In genomic region chr1:153592706-153593105, GRCh38 we compare ENCODE assay signal across 27 cellular contexts. TPM values are rescaled to one million over a fixed set of nuclear protein-coding genes. Genes with fewer than 3 reads are reported as not detected.
DNase-seq lines count a peak whose midpoint lies in the region; ATAC-seq, FAIRE-seq and TF ChIP-seq lines count a peak whose summit lies in the region.
"Had no signal": no experiment of that assay in that cellular context is flagged by ENCODE, and none has a peak within 500 bp of the region (broad histone marks: within the 10 kb centered on the region; RNA-seq: fewer than 3 reads in every experiment).

No MANE protein-coding gene starts in this region.

- ATAC-seq in sciatic nerve (peak; percentile 95), GM21390 (IDR thresholded peaks at IDR 0.05; ENCODE audit: unreplicated experiment) (no peak)
- ATAC-seq: activated naive CD8-positive, alpha-beta T cell treated with anti-CD3 and anti-CD28 coated beads, Interleukin-2, amount 50 U/mL, for 24 hours; gastrocnemius medialis had no signal

- H3K79me1 ChIP-seq in H9 (ENCODE audit: insufficient read depth, low read depth, low read length, poor library complexity, severe bottlenecking), result no peaks in the 10 kb centered on the region

- H3K4me3 Mint-ChIP-seq in astrocyte (ENCODE audit: unreplicated experiment) (no peak overlapping the region), glutamatergic neuron (ENCODE audit: unreplicated experiment) (no peak overlapping the region), H9 (no peak overlapping the region)
- H3K4me3 Mint-ChIP-seq: activated naive CD8-positive, alpha-beta T cell treated with anti-CD3 and anti-CD28 coated beads, Interleukin-2, amount 50 U/mL, for 24 hours; CD4-positive, alpha-beta T cell; type B pancreatic cell had no signal

- H3K36me3 Mint-ChIP-seq in astrocyte (ENCODE audit: low read depth, unreplicated experiment) (no peaks in the 10 kb centered on the region), glutamatergic neuron (ENCODE audit: unreplicated experiment) (no peaks in the 10 kb centered on the region), H9 (ENCODE audit: insufficient read depth in 1 of 3, low read depth in 3 of 3) (no peaks in the 10 kb centered on the region)
- H3K36me3 Mint-ChIP-seq: type B pancreatic cell had no signal

- no peak overlapping the region for H2BK120ac ChIP-seq in H9 (ENCODE audit: low read depth, low read length, poor library complexity, severe bottlenecking)

- H3K79me2 ChIP-seq in Karpas-422 (ENCODE audit: low read length) (no peaks in the 10 kb centered on the region), astrocyte (ENCODE audit: insufficient read depth, low read length) (no peaks in the 10 kb centered on the region), H9 (ENCODE audit: insufficient read depth, low read length) (no peaks in the 10 kb centered on the region)

- H4K20me1 ChIP-seq in Karpas-422 (ENCODE audit: insufficient read depth, low read depth, low read length) (no peaks in the 10 kb centered on the region), astrocyte (ENCODE audit: insufficient read depth, low read length) (no peaks in the 10 kb centered on the region), H9 (ENCODE audit: control insufficient read depth, insufficient read depth, insufficient read length) (no peaks in the 10 kb centered on the region)

- peaks cover 3% of the 10 kb centered on the region for H3K4me1 Mint-ChIP-seq in astrocyte (ENCODE audit: low read depth, unreplicated experiment)
- peaks cover 6% of the 10 kb centered on the region for H3K4me1 Mint-ChIP-seq in glutamatergic neuron (ENCODE audit: low read depth, unreplicated experiment)
- peaks cover 3 to 7% of the 10 kb centered on the region in 2 experiments; a peak in 3 of 4 replicates for H3K4me1 Mint-ChIP-seq in H9

- no peaks in the 10 kb centered on the region for H3K27me3 ChIP-seq in Karpas-422 (ENCODE audit: low read length)
- no peaks in the 10 kb centered on the region for H3K27me3 ChIP-seq in astrocyte (ENCODE audit: insufficient read depth, low read length)
- H3K27me3 ChIP-seq in H9 (ENCODE audit: insufficient read depth, low read length), result no peaks in the 10 kb centered on the region
- H3K27me3 ChIP-seq: brain microvascular endothelial cell, esophagus muscularis mucosa, gastrocnemius medialis had no signal

- H3K27ac Mint-ChIP-seq in astrocyte (ENCODE audit: unreplicated experiment), result no peak overlapping the region
- H3K27ac Mint-ChIP-seq in glutamatergic neuron (ENCODE audit: unreplicated experiment), result peak overlapping the region; percentile 25
- H3K27ac Mint-ChIP-seq in H9, result no peak overlapping the region; a peak in 1 of 7 replicates
- H3K27ac Mint-ChIP-seq: activated naive CD8-positive, alpha-beta T cell treated with anti-CD3 and anti-CD28 coated beads, Interleukin-2, amount 50 U/mL, for 24 hours; CD4-positive, alpha-beta T cell; type B pancreatic cell had no signal

- H3K4me1 ChIP-seq in Karpas-422 (ENCODE audit: low read length) (peaks cover 12% of the 10 kb centered on the region), astrocyte (ENCODE audit: insufficient read depth, low read length) (peaks cover 6% of the 10 kb centered on the region), H9 (ENCODE audit: insufficient read depth, low read length) (no peaks in the 10 kb centered on the region; the same call in 1 of the 2 replicates)
- H3K4me1 ChIP-seq: esophagus muscularis mucosa, gastrocnemius medialis had no signal

- no peaks in the 10 kb centered on the region for H3K27me3 Mint-ChIP-seq in astrocyte (ENCODE audit: low read depth, unreplicated experiment)
- no peaks in the 10 kb centered on the region for H3K27me3 Mint-ChIP-seq in glutamatergic neuron (ENCODE audit: unreplicated experiment)
- H3K27me3 Mint-ChIP-seq in H9 (ENCODE audit: low read depth), result no peaks in the 10 kb centered on the region
- H3K27me3 Mint-ChIP-seq: activated naive CD8-positive, alpha-beta T cell treated with anti-CD3 and anti-CD28 coated beads, Interleukin-2, amount 50 U/mL, for 24 hours; CD4-positive, alpha-beta T cell; type B pancreatic cell had no signal

- no peak overlapping the region for H2BK12ac ChIP-seq in H9 (ENCODE audit: insufficient read length, low read depth, low read length)

- no peak overlapping the region for H3K18ac ChIP-seq in H9 (ENCODE audit: insufficient read length, low read depth, low read length)

- peaks cover 2% of the 10 kb centered on the region for H3K9me3 Mint-ChIP-seq in astrocyte (ENCODE audit: unreplicated experiment)
- H3K9me3 Mint-ChIP-seq in glutamatergic neuron (ENCODE audit: unreplicated experiment), result no peaks in the 10 kb centered on the region
- H3K9me3 Mint-ChIP-seq in H9, result no peaks in the 10 kb centered on the region
- H3K9me3 Mint-ChIP-seq: activated naive CD8-positive, alpha-beta T cell treated with anti-CD3 and anti-CD28 coated beads, Interleukin-2, amount 50 U/mL, for 24 hours; CD4-positive, alpha-beta T cell; type B pancreatic cell had no signal

- no peaks in the 10 kb centered on the region for H3K36me3 ChIP-seq in Karpas-422 (ENCODE audit: insufficient read depth, low read length)
- H3K36me3 ChIP-seq in astrocyte (ENCODE audit: insufficient read depth, low read length), result no peaks in the 10 kb centered on the region
- H3K36me3 ChIP-seq: brain microvascular endothelial cell, esophagus muscularis mucosa, gastrocnemius medialis had no signal

- no peak overlapping the region for H4K91ac ChIP-seq in H9 (ENCODE audit: insufficient read length, low read depth, low read length)

- no peak for FAIRE-seq in astrocyte (lab: Jason Lieb, UNC)
- FAIRE-seq: GM18507, islet of Langerhans had no signal

- H2BK20ac ChIP-seq in H9 (ENCODE audit: low read depth, low read length, poor library complexity, severe bottlenecking), result no peak overlapping the region

- no peak overlapping the region for H2BK15ac ChIP-seq in H9 (ENCODE audit: low read depth, low read length)

- WGBS in H9 (ENCODE audit: extremely low coverage, insufficient read length, low lambda C conversion rate), result no CpG with 5 or more reads among the region's 4 CpGs

- no peak overlapping the region for H4K5ac ChIP-seq in H9 (ENCODE audit: insufficient read length, low read depth, low read length)

- H3K4me2 ChIP-seq in Karpas-422 (ENCODE audit: low read depth, low read length, poor library complexity, severe bottlenecking), result no peak overlapping the region
- H3K4me2 ChIP-seq in astrocyte (ENCODE audit: low read length), result peak overlapping the region; percentile 9
- H3K4me2 ChIP-seq in H9 (ENCODE audit: insufficient read depth, insufficient read length, low read length), result no peak overlapping the region

- H4K8ac ChIP-seq in H9 (replicated peaks; ENCODE audit: insufficient read length, low read depth, low read length), result no peak overlapping the region

- H2AFZ ChIP-seq in Karpas-422 (ENCODE audit: low read length) (peak overlapping the region; percentile 42; the same call in 1 of the 2 replicates), astrocyte (ENCODE audit: low read depth, low read length) (no peak overlapping the region), H9 (ENCODE audit: low read length) (no peak overlapping the region)

- intact Hi-C loops in sciatic nerve (cut with DNase I), result no loop called here

- H3K9me3 ChIP-seq in Karpas-422 (ENCODE audit: low read length) (no peaks in the 10 kb centered on the region), astrocyte (ENCODE audit: insufficient read depth, low read depth, low read length) (no peaks in the 10 kb centered on the region), H9 (ENCODE audit: control insufficient read depth, low read depth, low read length) (no peaks in the 10 kb centered on the region)
- H3K9me3 ChIP-seq: esophagus muscularis mucosa, gastrocnemius medialis had no signal

- H3T11ph ChIP-seq in H9 (ENCODE audit: low read length), result no peak overlapping the region

- no peaks in the 10 kb centered on the region for H3K23me2 ChIP-seq in H9 (ENCODE audit: insufficient read length, low read depth, low read length, poor library complexity, severe bottlenecking)

- DNase-seq in Karpas-422 (no peak), astrocyte (ENCODE audit: low read depth) (no peak), glutamatergic neuron (no peak), sciatic nerve (ENCODE audit: low spot score) (peak; percentile 5), H9 (no peak)
- DNase-seq in activated CD4-positive, alpha-beta T cell treated with anti-CD3 and anti-CD28 coated beads, Interleukin-2, amount 50 U/mL, for 1 hour, result no peak
- DNase-seq: activated CD4-positive, alpha-beta T cell treated with anti-CD3 and anti-CD28 coated beads for 1 hour; activated gamma-delta T cell; activated naive CD8-positive, alpha-beta T cell treated with anti-CD3 and anti-CD28 coated beads, Interleukin-2, amount 50 U/mL, for 24 hours; brain microvascular endothelial cell; CD4-positive, alpha-beta T cell; effector CD8-positive, alpha-beta T cell; gastrocnemius medialis; GDM1; Kasumi-1; NCI-H1048; NCI-H187 treated with DMSO at 0.1 percent for 48 hours; NCI-H748 treated with DMSO at 0.1 percent for 48 hours; SHP77 had no signal

- no peak overlapping the region for H3K56ac ChIP-seq in H9 (ENCODE audit: insufficient read length, low read depth, low read length)

- H3K9ac ChIP-seq in Karpas-422 (ENCODE audit: low read length) (no peak overlapping the region), astrocyte (ENCODE audit: low read length) (peak overlapping the region; percentile 33), H9 (ENCODE audit: extremely low read depth, insufficient read length, low read length) (no peak overlapping the region)

- H3K4me3 ChIP-seq in Karpas-422 (ENCODE audit: low read length) (no peak overlapping the region), astrocyte (ENCODE audit: insufficient read depth, low read depth, low read length) (no peak overlapping the region)
- H3K4me3 ChIP-seq: esophagus muscularis mucosa, gastrocnemius medialis had no signal

- no peaks in the 10 kb centered on the region for H3K9me2 ChIP-seq in Karpas-422 (replicated peaks; ENCODE audit: insufficient read depth, low read length)

- no peak for TF ChIP-seq CTCF in astrocyte (IDR thresholded peaks at IDR 0.05; ENCODE audit: insufficient read depth, low read depth, low read length)
- TF ChIP-seq CTCF in glutamatergic neuron (IDR thresholded peaks at IDR 0.05; ENCODE audit: partially characterized antibody, unreplicated experiment), result no peak
- no peak for TF ChIP-seq CTCF in H9 (conservative IDR thresholded peaks at IDR 0.05)

- no peak overlapping the region for H2BK5ac ChIP-seq in H9 (ENCODE audit: insufficient read length, low read length)

- H3K4ac ChIP-seq in H9 (ENCODE audit: low read depth, low read length), result no peak overlapping the region

- H3K23ac ChIP-seq in H9 (ENCODE audit: insufficient read length, low read depth, low read length), result no peak overlapping the region

- H3K27ac ChIP-seq in Karpas-422 (ENCODE audit: low read length) (no peak overlapping the region), astrocyte (ENCODE audit: low read depth, low read length) (no peak overlapping the region), H9 (ENCODE audit: insufficient read length, low read depth, low read length) (no peak overlapping the region)
- H3K27ac ChIP-seq: brain microvascular endothelial cell, esophagus muscularis mucosa, gastrocnemius medialis had no signal

- no peak overlapping the region for H3K14ac ChIP-seq in H9 (ENCODE audit: insufficient read depth, low read length)

- H2AK5ac ChIP-seq in H9 (ENCODE audit: insufficient read length, low read length), result no peak overlapping the region

RNA-seq across cellular contexts. Expression of gene S100A16, which starts 20.2 kb away (rescaled TPM):
- total RNA-seq in Karpas-422 (2014; rRNA removed; shearing (Covaris generic); ENCODE audit: low replicate concordance), result not detected in 2 replicates
- total RNA-seq in astrocyte (48.8 and 54.4 TPM in 2 replicates), glutamatergic neuron (ENCODE audit: unreplicated experiment) (1.1 TPM), sciatic nerve (58.4 TPM), H9 (2021) (8.0 and 8.2 TPM in 2 replicates)
- total RNA-seq: CD4-positive, alpha-beta T cell had no signal

RNA-seq across cellular contexts. Expression of gene S100A14, which starts 23.4 kb away (rescaled TPM):
- total RNA-seq in Karpas-422 (2014; rRNA removed; shearing (Covaris generic); ENCODE audit: low replicate concordance), result not detected in 2 replicates
- total RNA-seq in astrocyte (0.38 and 0.57 TPM in 2 replicates), glutamatergic neuron (ENCODE audit: unreplicated experiment) (not detected), sciatic nerve (0.49 TPM), H9 (2021) (0.63 and 0.66 TPM in 2 replicates)
- total RNA-seq: CD4-positive, alpha-beta T cell; H4; skeletal muscle tissue had no signal

RNA-seq across cellular contexts. Expression of gene S100A2, which starts 27.1 kb away (rescaled TPM):
- not detected in 2 replicates for total RNA-seq in Karpas-422 (2014; rRNA removed; shearing (Covaris generic); ENCODE audit: low replicate concordance)
- 3.0 and 3.8 TPM in 2 replicates for total RNA-seq in astrocyte
- total RNA-seq in glutamatergic neuron (ENCODE audit: unreplicated experiment), result 1.1 TPM
- 3.5 TPM for total RNA-seq in sciatic nerve
- 0.57 and 0.92 TPM in 2 replicates for total RNA-seq in H9 (2021)
- total RNA-seq: CD4-positive, alpha-beta T cell; liver; skeletal muscle tissue had no signal

RNA-seq across cellular contexts. Expression of gene S100A13, which starts 34.6 kb away (rescaled TPM):
- total RNA-seq in Karpas-422 (2014; rRNA removed; shearing (Covaris generic); ENCODE audit: low replicate concordance), result 13.4 and 21.5 TPM in 2 replicates
- 134 and 172 TPM in 2 replicates for total RNA-seq in astrocyte
- 92.8 TPM for total RNA-seq in glutamatergic neuron (ENCODE audit: unreplicated experiment)
- total RNA-seq in sciatic nerve, result 112 TPM
- 55.0 and 64.5 TPM in 2 replicates for total RNA-seq in H9 (2021)

RNA-seq across cellular contexts. Expression of gene S100A1, which starts 35.5 kb away (rescaled TPM):
- total RNA-seq in Karpas-422 (2014; rRNA removed; shearing (Covaris generic); ENCODE audit: low replicate concordance), result 15.9 and 18.9 TPM in 2 replicates
- total RNA-seq in astrocyte, result 1.7 and 4.1 TPM in 2 replicates
- 35.4 TPM for total RNA-seq in glutamatergic neuron (ENCODE audit: unreplicated experiment)
- total RNA-seq in sciatic nerve, result 99.7 TPM
- 1.1 TPM in 1 of 2 replicates, not detected in the other for total RNA-seq in H9 (2021)
- total RNA-seq: CD4-positive, alpha-beta T cell had no signal
